In the genomic region with DNA sequence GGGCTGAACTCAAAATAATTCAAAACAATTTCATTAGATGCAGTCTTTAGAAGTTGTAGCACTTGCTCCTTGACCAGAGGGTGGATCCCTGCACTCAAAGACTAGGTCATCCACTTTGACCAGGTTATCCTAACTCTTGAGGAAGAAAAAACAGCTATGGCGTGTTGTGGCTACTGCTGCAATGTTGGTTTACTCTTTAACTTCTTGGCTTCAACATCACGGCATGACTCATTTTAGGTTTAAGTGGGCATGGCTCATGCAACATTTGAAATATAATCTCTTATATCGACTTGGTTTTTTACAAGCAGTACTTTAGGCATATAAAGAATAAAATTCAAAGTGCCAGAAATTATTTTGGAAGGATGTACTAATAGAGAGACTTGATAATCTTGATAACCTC, we compare ENCODE assay signal across 10 cellular contexts. TPM values are rescaled to one million over a fixed set of nuclear protein-coding genes. Genes with fewer than 3 reads are reported as not detected.
A peak's percentile ranks its signal among the peaks of the same experiment; 100 is the strongest.
DNase-seq lines count a peak whose midpoint lies in the region; ATAC-seq and TF ChIP-seq lines count a peak whose summit lies in the region.
"Had no signal": no experiment of that assay in that cellular context is flagged by ENCODE, and none has a peak within 500 bp of the region (broad histone marks: within the 10 kb centered on the region; RNA-seq: fewer than 3 reads in every experiment).

No MANE protein-coding gene starts in this region.

- ATAC-seq in body of pancreas (peak; percentile 63), right lobe of liver (peak; percentile 22 to 62 (median 56)), GM19395 (IDR thresholded peaks at IDR 0.05; ENCODE audit: unreplicated experiment) (no peak)

- no peaks in the 10 kb centered on the region for H3K36me3 ChIP-seq in body of pancreas (replicated peaks in 1 of 2; ENCODE audit: insufficient read depth in 1 of 2, low read depth in 2 of 2)
- no peaks in the 10 kb centered on the region for H3K36me3 ChIP-seq in right lobe of liver
- no peaks in the 10 kb centered on the region for H3K36me3 ChIP-seq in MM.1S (replicated peaks; ENCODE audit: insufficient read depth, low read length)

- H4K20me1 ChIP-seq in MM.1S (ENCODE audit: insufficient read depth, low read length): no peaks in the 10 kb centered on the region

- H3F3A ChIP-seq in MM.1S (ENCODE audit: insufficient read depth, low read length): no peaks in the 10 kb centered on the region

- no peak overlapping the region for H3K4me2 ChIP-seq in MM.1S (ENCODE audit: low read depth, low read length)

- POLR2A ChIA-PET in GM10248 (lab: Yijun Ruan, JAX): no interaction called here

- CTCF ChIA-PET in GM10248 (lab: Yijun Ruan, JAX): interaction anchor here (0.9 to 2.2 kb wide), 4 partner anchors 44 to 291 kb away, joined by 3 to 6 read pairs (median 4); no protein-coding TSS in a partner anchor

- H3K27ac ChIP-seq in body of pancreas (peak overlapping the region in 1 of 4 donors; percentile 10), right lobe of liver (peak overlapping the region in 1 of 3 donors; percentile 44), MM.1S (ENCODE audit: low read length) (no peak overlapping the region)

- no peaks in the 10 kb centered on the region for H3K9me3 ChIP-seq in body of pancreas
- H3K9me3 ChIP-seq in right lobe of liver: no peaks in the 10 kb centered on the region
- H3K9me3 ChIP-seq in MM.1S (replicated peaks; ENCODE audit: insufficient read depth, low read length): no peaks in the 10 kb centered on the region

- H3K9me2 ChIP-seq in MM.1S (replicated peaks; ENCODE audit: insufficient read depth, low read length): no peaks in the 10 kb centered on the region

- H3K4me3 ChIP-seq in body of pancreas (no peak overlapping the region), right lobe of liver (no peak overlapping the region), MM.1S (ENCODE audit: low read length) (no peak overlapping the region)

- TF ChIP-seq CTCF in body of pancreas (IDR thresholded peaks at IDR 0.05): no peak
- no peak for TF ChIP-seq CTCF in right lobe of liver (IDR thresholded peaks at IDR 0.05)
- TF ChIP-seq CTCF in MM.1S (IDR thresholded peaks at IDR 0.05; ENCODE audit: low read length): no peak
- no peak for TF ChIP-seq CTCF in GM10248 (IDR thresholded peaks at IDR 0.05; ENCODE audit: control extremely low read depth, extremely low read depth, low read depth, missing control alignments)

- H3K9ac ChIP-seq in MM.1S (ENCODE audit: low read length): no peak overlapping the region

- no peak overlapping the region for H2AFZ ChIP-seq in MM.1S (ENCODE audit: low read length)

- intact Hi-C loops in body of pancreas (cut with DNase I): loop anchor here (10.0 kb wide), 1 partner anchor 77 kb away; no protein-coding TSS in a partner anchor
- intact Hi-C loops in right lobe of liver (cut with DNase I): no loop called here

- H3K27me3 ChIP-seq in body of pancreas (no peaks in the 10 kb centered on the region), right lobe of liver (no peaks in the 10 kb centered on the region), MM.1S (replicated peaks; ENCODE audit: insufficient read depth, low read length) (no peaks in the 10 kb centered on the region)

- H3K4me1 ChIP-seq in body of pancreas (peaks cover 26% of the 10 kb centered on the region), right lobe of liver (peaks cover 0 to 38% (median 8%) of the 10 kb centered on the region in 4 donors), MM.1S (ENCODE audit: low read length) (peaks cover 4% of the 10 kb centered on the region; the same call in 1 of the 2 replicates)

- no peak for TF ChIP-seq POLR2A in body of pancreas (IDR thresholded peaks at IDR 0.05)
- TF ChIP-seq POLR2A in right lobe of liver (IDR thresholded peaks at IDR 0.05): no peak

- 24 to 46% methylated on average over 3 of the region's 3 CpGs for WGBS in body of pancreas, 2 donors
- WGBS in right lobe of liver (ENCODE audit: insufficient coverage, low coverage, low lambda C conversion rate, missing lambda C conversion rate): 22% methylated on average over 3 of the region's 3 CpGs

- DNase-seq in AG08395 (ENCODE audit: low spot score) (peak; percentile 13), LoVo (ENCODE audit: low spot score) (peak; percentile 84), body of pancreas (peak in 1 of 4 donors; percentile 13), right lobe of liver (no peak), MM.1S (no peak), GM10248 (ENCODE audit: extremely low spot score) (no peak), NCI-H2171 (lab: John Stamatoyannopoulos, UW) (no peak)
- DNase-seq: activated CD4-positive, alpha-beta T cell treated with anti-CD3 and anti-CD28 coated beads for 1 hour; immature natural killer cell had no signal

- no peaks in the 10 kb centered on the region for H3K79me2 ChIP-seq in MM.1S (ENCODE audit: low read length)

RNA-seq across cellular contexts. Expression of a gene that starts 35.4 kb away (rescaled TPM):
- total RNA-seq in body of pancreas (1 to 10 TPM in 1 of 2 donors, under 1 TPM in 1; 0.52 to 3.3 TPM), right lobe of liver (1 to 10 TPM in 4 of 6 experiments, under 1 TPM in 2; 0.39 to 4.8 (median 1.1) TPM)

RNA-seq across cellular contexts. Expression of a gene that starts 41.0 kb away (rescaled TPM):
- 10 to 100 TPM; 27.2 to 27.7 TPM for total RNA-seq in body of pancreas
- 10 to 100 TPM; 11.9 to 31.2 (median 20.0) TPM for total RNA-seq in right lobe of liver

Comparison
In these comparisons a context has a peak if more than half of its experiments do, and no peak if none do; other contexts are left out.
1. DNase-seq: peak in AG08395 (single experiment) and LoVo (single experiment); none in right lobe of liver (0 of 3), MM.1S (single experiment), GM10248 (single experiment) and NCI-H2171 (single experiment).